Comparison of ENCODE assay signal across 13 cellular contexts in genomic region chr9:114910541-114910940, GRCh38. TPM values are rescaled to one million over a fixed set of nuclear protein-coding genes. Genes with fewer than 3 reads are reported as not detected.
DNase-seq lines count a peak whose midpoint lies in the region; ATAC-seq and TF ChIP-seq lines count a peak whose summit lies in the region.
"Had no signal": no experiment of that assay in that cellular context is flagged by ENCODE, and none has a peak within 500 bp of the region (broad histone marks: within the 10 kb centered on the region; RNA-seq: fewer than 3 reads in every experiment).

No MANE protein-coding gene starts in this region.

- H3K4me1 ChIP-seq in breast epithelium, result peaks cover 4 to 19% of the 10 kb centered on the region in 2 donors
- H3K4me1 ChIP-seq: psoas muscle had no signal

- no peak for ATAC-seq in stimulated activated naive CD8-positive, alpha-beta T cell treated with anti-CD3 and anti-CD28 coated beads, Interleukin-15, amount 100 ng/mL, for 72 hours

- intact Hi-C loops in breast epithelium (cut with DNase I; ENCODE audit: low total_unique reads) (loop anchor here (5.0 kb wide), 1 partner anchor 168 kb away; no protein-coding TSS in a partner anchor), MCF 10A (cut with micrococcal nuclease) (loop anchor here (5.0 kb wide), 2 partner anchors 503 to 612 kb away; no protein-coding TSS in a partner anchor)

- no peaks in the 10 kb centered on the region for H3K27me3 ChIP-seq in breast epithelium
- H3K27me3 ChIP-seq: dorsolateral prefrontal cortex had no signal

- TF ChIP-seq CTCF in breast epithelium (IDR thresholded peaks at IDR 0.05) (no peak), MCF 10A (IDR thresholded peaks at IDR 0.05; ENCODE audit: unreplicated experiment) (no peak)

- H3K36me3 Mint-ChIP-seq in MCF 10A (ENCODE audit: insufficient read depth, unreplicated experiment) (peaks cover 10% of the 10 kb centered on the region), immature natural killer cell (peaks cover 0 to 5% (median 5%) of the 10 kb centered on the region in 3 donors)
- H3K36me3 Mint-ChIP-seq in activated naive CD8-positive, alpha-beta T cell treated with anti-CD3 and anti-CD28 coated beads for 36 hours, result peaks cover 86% of the 10 kb centered on the region
- H3K36me3 Mint-ChIP-seq: WTC11 had no signal

- H3K9me3 ChIP-seq in breast epithelium, result no peaks in the 10 kb centered on the region
- H3K9me3 ChIP-seq: psoas muscle had no signal

- H3K4me1 Mint-ChIP-seq in MCF 10A (ENCODE audit: insufficient read depth, unreplicated experiment) (peaks cover 45% of the 10 kb centered on the region), immature natural killer cell (peaks cover 52 to 57% of the 10 kb centered on the region in 2 donors)
- peaks cover 76% of the 10 kb centered on the region for H3K4me1 Mint-ChIP-seq in activated naive CD8-positive, alpha-beta T cell treated with anti-CD3 and anti-CD28 coated beads for 36 hours
- H3K4me1 Mint-ChIP-seq in stimulated activated naive CD8-positive, alpha-beta T cell treated with anti-CD3 and anti-CD28 coated beads, Interleukin-15, amount 100 ng/mL, for 72 hours, result peaks cover 85% of the 10 kb centered on the region

- no TSS peak for BruUV-seq in MCF 10A (replicated peaks; lab: Mats Ljungman, UMichigan)

- CTCF ChIA-PET in MCF 10A (lab: Yijun Ruan, JAX), result interaction anchor here (0.6 to 12.0 kb wide), 62 partner anchors 10 to 505 kb away, joined by 3 to 286 read pairs (median 4); partner anchors contain the start of genes TEX48 and TNFSF15

- no peak overlapping the region for H3K4me3 Mint-ChIP-seq in MCF 10A (ENCODE audit: unreplicated experiment)
- H3K4me3 Mint-ChIP-seq in activated naive CD8-positive, alpha-beta T cell treated with anti-CD3 and anti-CD28 coated beads for 36 hours, result no peak overlapping the region
- peak overlapping the region; percentile 79 to 81 for H3K4me3 Mint-ChIP-seq in stimulated activated naive CD8-positive, alpha-beta T cell treated with anti-CD3 and anti-CD28 coated beads, Interleukin-15, amount 100 ng/mL, for 72 hours
- no peak overlapping the region for H3K4me3 Mint-ChIP-seq in immature natural killer cell
- H3K4me3 Mint-ChIP-seq: WTC11 had no signal

- no peak for TF ChIP-seq POLR2A in breast epithelium (IDR thresholded peaks at IDR 0.05)

- no peaks in the 10 kb centered on the region for H3K36me3 ChIP-seq in breast epithelium

- no peak overlapping the region for H3K27ac Mint-ChIP-seq in MCF 10A (ENCODE audit: low read depth, unreplicated experiment)
- H3K27ac Mint-ChIP-seq in activated naive CD8-positive, alpha-beta T cell treated with anti-CD3 and anti-CD28 coated beads for 36 hours, result peak overlapping the region; percentile 96
- H3K27ac Mint-ChIP-seq in stimulated activated naive CD8-positive, alpha-beta T cell treated with anti-CD3 and anti-CD28 coated beads, Interleukin-15, amount 100 ng/mL, for 72 hours, result peak overlapping the region; percentile 99 to 100
- H3K27ac Mint-ChIP-seq in immature natural killer cell, result peak overlapping the region in 2 of 6 donors; percentile 22 to 87
- H3K27ac Mint-ChIP-seq: WTC11 had no signal

- POLR2A ChIA-PET in MCF 10A (lab: Yijun Ruan, JAX), result interaction anchor here (0.5 to 2.7 kb wide), 13 partner anchors 43 to 246 kb away, joined by 3 to 8 read pairs (median 3); partner anchors contain the start of gene TNFSF15

- no peaks in the 10 kb centered on the region for H3K27me3 Mint-ChIP-seq in MCF 10A (ENCODE audit: insufficient read depth, unreplicated experiment)
- H3K27me3 Mint-ChIP-seq in activated naive CD8-positive, alpha-beta T cell treated with anti-CD3 and anti-CD28 coated beads for 36 hours, result no peaks in the 10 kb centered on the region
- H3K27me3 Mint-ChIP-seq in stimulated activated naive CD8-positive, alpha-beta T cell treated with anti-CD3 and anti-CD28 coated beads, Interleukin-15, amount 100 ng/mL, for 72 hours, result no peaks in the 10 kb centered on the region
- no peaks in the 10 kb centered on the region for H3K27me3 Mint-ChIP-seq in immature natural killer cell (ENCODE audit: low read depth in 3 of 3)

- no peak for DNase-seq in breast epithelium (ENCODE audit: low spot score in 2 of 2)
- no peak for DNase-seq in MCF 10A (ENCODE audit: unreplicated experiment)
- DNase-seq in NCI-H2196 treated with DMSO at 0.1 percent for 48 hours (lab: John Stamatoyannopoulos, UW; ENCODE audit: unreplicated experiment), result peak; percentile 38
- DNase-seq in activated naive CD8-positive, alpha-beta T cell treated with anti-CD3 and anti-CD28 coated beads for 36 hours, result no peak
- DNase-seq in stimulated activated naive CD8-positive, alpha-beta T cell treated with anti-CD3 and anti-CD28 coated beads, Interleukin-15, amount 100 ng/mL, for 72 hours, result no peak
- no peak for DNase-seq in dedifferentiated amniotic fluid mesenchymal stem cell (ENCODE audit: extremely low spot score)
- DNase-seq in foreskin melanocyte, result no peak
- no peak for DNase-seq in immature natural killer cell
- DNase-seq: left ventricle myocardium superior; psoas muscle; stimulated activated CD4-positive, alpha-beta T cell treated with anti-CD3 and anti-CD28 coated beads, Interleukin-4, amount 100 ng/mL, for 1 hour had no signal

- no peak overlapping the region for H3K4me3 ChIP-seq in breast epithelium
- H3K4me3 ChIP-seq: dorsolateral prefrontal cortex, psoas muscle had no signal

- H3K27ac ChIP-seq in breast epithelium, result peak overlapping the region; percentile 53 to 59
- H3K27ac ChIP-seq: dorsolateral prefrontal cortex, psoas muscle had no signal

- H3K9me3 Mint-ChIP-seq in MCF 10A (ENCODE audit: unreplicated experiment) (no peaks in the 10 kb centered on the region), immature natural killer cell (no peaks in the 10 kb centered on the region)
- no peaks in the 10 kb centered on the region for H3K9me3 Mint-ChIP-seq in activated naive CD8-positive, alpha-beta T cell treated with anti-CD3 and anti-CD28 coated beads for 36 hours
- H3K9me3 Mint-ChIP-seq in stimulated activated naive CD8-positive, alpha-beta T cell treated with anti-CD3 and anti-CD28 coated beads, Interleukin-15, amount 100 ng/mL, for 72 hours, result peaks cover 0 to 4% of the 10 kb centered on the region in 2 donors
- H3K9me3 Mint-ChIP-seq: WTC11 had no signal

RNA-seq across cellular contexts. Expression of gene TNFSF8, which starts 19.9 kb away (rescaled TPM):
- 1 to 10 TPM; 2.6 to 9.8 (median 4.7) TPM for total RNA-seq in breast epithelium
- total RNA-seq in MCF 10A (2022), result not detected in 2 replicates
- 10 to 100 TPM; 57.3 to 59.9 TPM for total RNA-seq in activated naive CD8-positive, alpha-beta T cell treated with anti-CD3 and anti-CD28 coated beads for 36 hours
- 10 to 100 TPM in 1 of 3 donors, 1 to 10 TPM in 2; 3.1 to 10.9 (median 6.0) TPM for polyA plus RNA-seq in immature natural killer cell
- total RNA-seq: WTC11 had no signal

Comparison
In these comparisons a context has a peak if more than half of its experiments do, and no peak if none do; other contexts are left out.
1. H3K4me3 Mint-ChIP-seq: peak in stimulated activated naive CD8-positive, alpha-beta T cell treated with anti-CD3 and anti-CD28 coated beads, Interleukin-15, amount 100 ng/mL, for 72 hours (2 of 2); none in MCF 10A (single experiment), activated naive CD8-positive, alpha-beta T cell treated with anti-CD3 and anti-CD28 coated beads for 36 hours (single experiment) and immature natural killer cell (0 of 5).
2. RNA of gene TNFSF8, which starts 19.9 kb away (total RNA-seq): 57.3 to 59.9 TPM in activated naive CD8-positive, alpha-beta T cell treated with anti-CD3 and anti-CD28 coated beads for 36 hours; 2.6 to 9.8 TPM in breast epithelium and not detected in MCF 10A; every median in the first group is over 4 times any median in the second.